Comparison of ENCODE assay signal across 16 cellular contexts in genomic region chr14:33671556-33671955, GRCh38.
DNase-seq lines count a peak whose midpoint lies in the region; ATAC-seq and TF ChIP-seq lines count a peak whose summit lies in the region.
"Had no signal": no experiment of that assay in that cellular context is flagged by ENCODE, and none has a peak within 500 bp of the region (broad histone marks: within the 10 kb centered on the region; RNA-seq: fewer than 3 reads in every experiment).

No MANE protein-coding gene starts in this region.

- H3K4me1 ChIP-seq in hepatocyte (ENCODE audit: insufficient read depth) (no peaks in the 10 kb centered on the region), smooth muscle cell (ENCODE audit: low read depth) (peaks cover 4% of the 10 kb centered on the region)

- H3K27me3 ChIP-seq in hepatocyte (no peaks in the 10 kb centered on the region), smooth muscle cell (ENCODE audit: low read depth) (no peaks in the 10 kb centered on the region)
- H3K27me3 ChIP-seq: BE2C had no signal

- no peak overlapping the region for H3K9ac ChIP-seq in smooth muscle cell (ENCODE audit: low read depth)
- H3K9ac ChIP-seq: GM23248 had no signal

- H2AFZ ChIP-seq in hepatocyte (peak overlapping the region; percentile 2), smooth muscle cell (ENCODE audit: low read depth) (peak overlapping the region; percentile 10)
- H2AFZ ChIP-seq: GM23248 had no signal

- TF ChIP-seq CTCF in hepatocyte (IDR thresholded peaks at IDR 0.05; ENCODE audit: poor library complexity) (no peak), smooth muscle cell (IDR thresholded peaks at IDR 0.05; ENCODE audit: borderline replicate concordance, insufficient read depth, poor library complexity, severe bottlenecking) (no peak)

- no peaks in the 10 kb centered on the region for H3K9me3 ChIP-seq in hepatocyte (ENCODE audit: low read depth)
- no peaks in the 10 kb centered on the region for H3K9me3 ChIP-seq in smooth muscle cell (replicated peaks; ENCODE audit: low read depth)
- H3K9me3 ChIP-seq: BE2C, HAP-1 had no signal

- no peak overlapping the region for H3K4me3 ChIP-seq in hepatocyte
- no peak overlapping the region for H3K4me3 ChIP-seq in smooth muscle cell
- H3K4me3 ChIP-seq: GM23248, HAP-1 had no signal

- H3K79me2 ChIP-seq in hepatocyte (no peaks in the 10 kb centered on the region), smooth muscle cell (ENCODE audit: low read depth) (no peaks in the 10 kb centered on the region)

- no peaks in the 10 kb centered on the region for H4K20me1 ChIP-seq in hepatocyte (ENCODE audit: insufficient read depth, poor library complexity, severe bottlenecking)
- H4K20me1 ChIP-seq in smooth muscle cell (ENCODE audit: low read depth): no peaks in the 10 kb centered on the region

- no peaks in the 10 kb centered on the region for H3F3A ChIP-seq in smooth muscle cell (ENCODE audit: low read depth)

- WGBS in hepatocyte (ENCODE audit: low lambda C conversion rate, missing lambda C conversion rate): 75% methylated on average over 1 of the region's 1 CpG
- 33% methylated on average over 1 of the region's 1 CpG for WGBS in smooth muscle cell (ENCODE audit: low lambda C conversion rate)

- DNase-seq in amniotic epithelial cell (ENCODE audit: low read depth) (peak; percentile 51), hepatocyte (ENCODE audit: low spot score) (no peak), renal cortical epithelial cell (ENCODE audit: low read depth) (peak; percentile 23), smooth muscle cell (lab: John Stamatoyannopoulos, UW; ENCODE audit: unreplicated experiment) (no peak), superior temporal gyrus (ENCODE audit: extremely low spot score) (no peak)
- DNase-seq: BE2C; C1 segment of cervical spinal cord; CD4-positive, CD25-positive, alpha-beta regulatory T cell; CD8-positive, alpha-beta memory T cell; COR-L47; DMS 273 treated with DMSO at 0.1 percent for 48 hours; DMS53; GM23248 had no signal

- H3K36me3 ChIP-seq in hepatocyte (replicated peaks; ENCODE audit: insufficient read depth, low read depth) (no peaks in the 10 kb centered on the region), smooth muscle cell (ENCODE audit: low read depth) (no peaks in the 10 kb centered on the region)
- H3K36me3 ChIP-seq: BE2C, HAP-1 had no signal

- H3K27ac ChIP-seq in hepatocyte (no peak overlapping the region), smooth muscle cell (ENCODE audit: low read depth) (no peak overlapping the region)
- H3K27ac ChIP-seq: GM23248 had no signal

- no peak overlapping the region for H3K4me2 ChIP-seq in hepatocyte
- no peak overlapping the region for H3K4me2 ChIP-seq in smooth muscle cell

- no peaks in the 10 kb centered on the region for H3K9me2 ChIP-seq in hepatocyte (replicated peaks; ENCODE audit: insufficient read depth)

- ATAC-seq in GM18870 (IDR thresholded peaks at IDR 0.05; ENCODE audit: unreplicated experiment) (no peak), HG03520 (IDR thresholded peaks at IDR 0.05; ENCODE audit: unreplicated experiment) (no peak)

Comparison
In these comparisons a context has a peak if more than half of its experiments do, and no peak if none do; other contexts are left out.
1. DNase-seq: peak in amniotic epithelial cell (single experiment) and renal cortical epithelial cell (single experiment); none in hepatocyte (single experiment), smooth muscle cell (single experiment) and superior temporal gyrus (single experiment).